8 cellular contexts compared by ENCODE assay signal in genomic region chr5:180071418-180072255, GRCh38. TPM values are rescaled to one million over a fixed set of nuclear protein-coding genes. Genes with fewer than 3 reads are reported as not detected.
A peak's percentile ranks its signal among the peaks of the same experiment; 100 is the strongest.
DNase-seq lines count a peak whose midpoint lies in the region; ATAC-seq and TF ChIP-seq lines count a peak whose summit lies in the region.

TSS of gene RNF130 (minus strand) at chr5:180071759. CDS start at chr5:180071702, 57 bp downstream.

- intact Hi-C loops in lower leg skin (cut with DNase I; ENCODE audit: low total_unique reads): no loop called here

- no peak for TF ChIP-seq CTCF in lower leg skin (IDR thresholded peaks at IDR 0.05)

- peak within 1 kb of the TSS; percentile 62 for H3K4me3 ChIP-seq in lower leg skin (ENCODE audit: low read depth, poor library complexity, severe bottlenecking)

- no peak for TF ChIP-seq POLR2A in lower leg skin (IDR thresholded peaks at IDR 0.05)

- WGBS in lower leg skin, 2 donors: 0% methylated on average over 16 to 64 of the region's 129 CpGs

- ATAC-seq in HG02981 (IDR thresholded peaks at IDR 0.05; ENCODE audit: unreplicated experiment) (peak; percentile 45), HG03196 (IDR thresholded peaks at IDR 0.05; ENCODE audit: unreplicated experiment) (no peak)

- DNase-seq in Daoy (ENCODE audit: low read depth): peak; percentile 96
- DNase-seq in NCI-H774 (lab: John Stamatoyannopoulos, UW): peak; percentile 90
- DNase-seq in activated CD8-positive, alpha-beta memory T cell treated with anti-CD3 and anti-CD28 coated beads for 24 hours: peak; percentile 96
- DNase-seq in ecto neural progenitor cell (ENCODE audit: low spot score): peak; percentile 93
- peak; percentile 87 to 98 for DNase-seq in lower leg skin (ENCODE audit: low spot score in 2 of 2)
- DNase-seq in stimulated activated CD4-positive, alpha-beta T cell treated with anti-CD3 and anti-CD28 coated beads, Interleukin-4, amount 100 ng/mL, for 1 hour: peak; percentile 88

RNA-seq across cellular contexts. Expression of gene RNF130, which starts in this region (rescaled TPM):
- total RNA-seq in Daoy (2014; rRNA removed; shearing (Covaris generic)): 37.4 and 42.2 TPM in 2 replicates
- 10 to 100 TPM; 24.4 to 63.3 (median 36.2) TPM for total RNA-seq in lower leg skin
